In genomic region chr2:109422758-109423500, GRCh38 we compare ENCODE assay signal across 26 cellular contexts.
"Had no signal": no experiment of that assay in that cellular context is flagged by ENCODE, and none has a peak within 500 bp of the region (broad histone marks: within the 10 kb centered on the region; RNA-seq: fewer than 3 reads in every experiment).

No MANE protein-coding gene starts in this region.

- H3K27ac ChIP-seq: brain microvascular endothelial cell, Peyer's patch, RWPE1, SJCRH30, WERI-Rb-1 had no signal

- H3K36me3 ChIP-seq: brain microvascular endothelial cell, Peyer's patch, SJCRH30, WERI-Rb-1 had no signal

- H3K27me3 Mint-ChIP-seq: activated CD4-positive, alpha-beta T cell treated with anti-CD3 and anti-CD28 coated beads for 36 hours; activated naive CD8-positive, alpha-beta T cell had no signal

- H3K9me3 ChIP-seq: Peyer's patch, SJCRH30, SK-N-SH had no signal

- H3K9me3 Mint-ChIP-seq: activated CD4-positive, alpha-beta memory T cell treated with anti-CD3 and anti-CD28 coated beads, Interleukin-2, amount 10 ng/mL, durations not matched to agents 7 days and 5 days; activated naive CD4-positive, alpha-beta T cell treated with anti-CD3 and anti-CD28 coated beads for 36 hours; activated T-helper 17 cell treated with anti-CD3 and anti-CD28 coated beads, Interleukin-2, amount 50 U/mL, for 72 hours had no signal

- DNase-seq: activated CD4-positive, alpha-beta memory T cell treated with anti-CD3 and anti-CD28 coated beads, Interleukin-2, amount 10 ng/mL, durations not matched to agents 7 days and 5 days; activated CD4-positive, alpha-beta T cell treated with anti-CD3 and anti-CD28 coated beads for 36 hours; activated CD4-positive, alpha-beta T cell treated with anti-CD3 and anti-CD28 coated beads, Interleukin-2, amount 50 U/mL, for 1 hour; activated gamma-delta T cell; activated naive CD4-positive, alpha-beta T cell treated with anti-CD3 and anti-CD28 coated beads for 36 hours; activated T-cell treated with anti-CD3 and anti-CD28 coated beads for 4 hours; activated T-cell treated with anti-CD3 and anti-CD28 coated beads, Interleukin-2, amount 50 U/mL, for 48 hours; brain microvascular endothelial cell; Karpas-422; MM.1S; NCI-H1105; NCI-H1436; NCI-H1694 treated with DMSO at 0.1 percent for 48 hours; NCI-H2029 treated with DMSO at 0.1 percent for 48 hours; NCI-H345; NCI-H510A; Right ventricle myocardium superior; SK-N-SH; T-helper 1 cell had no signal

- H3K27ac Mint-ChIP-seq: activated CD4-positive, alpha-beta memory T cell treated with anti-CD3 and anti-CD28 coated beads, Interleukin-2, amount 10 ng/mL, durations not matched to agents 7 days and 5 days; activated CD4-positive, alpha-beta T cell treated with anti-CD3 and anti-CD28 coated beads for 36 hours; activated naive CD4-positive, alpha-beta T cell treated with anti-CD3 and anti-CD28 coated beads for 36 hours; activated naive CD8-positive, alpha-beta T cell; activated T-helper 17 cell treated with anti-CD3 and anti-CD28 coated beads, Interleukin-2, amount 50 U/mL, for 72 hours had no signal

- H3K4me2 ChIP-seq: SK-N-SH had no signal

- H3K4me1 Mint-ChIP-seq: activated CD4-positive, alpha-beta memory T cell treated with anti-CD3 and anti-CD28 coated beads, Interleukin-2, amount 10 ng/mL, durations not matched to agents 7 days and 5 days; activated CD4-positive, alpha-beta T cell treated with anti-CD3 and anti-CD28 coated beads for 36 hours; activated T-helper 17 cell treated with anti-CD3 and anti-CD28 coated beads, Interleukin-2, amount 50 U/mL, for 72 hours had no signal

- H3K9ac ChIP-seq: SK-N-SH had no signal

- H3K4me3 Mint-ChIP-seq: activated CD4-positive, alpha-beta memory T cell treated with anti-CD3 and anti-CD28 coated beads, Interleukin-2, amount 10 ng/mL, durations not matched to agents 7 days and 5 days; activated CD4-positive, alpha-beta T cell treated with anti-CD3 and anti-CD28 coated beads for 36 hours; activated naive CD4-positive, alpha-beta T cell treated with anti-CD3 and anti-CD28 coated beads for 36 hours; activated naive CD8-positive, alpha-beta T cell; activated T-helper 17 cell treated with anti-CD3 and anti-CD28 coated beads, Interleukin-2, amount 50 U/mL, for 72 hours had no signal

- H3K4me1 ChIP-seq: Peyer's patch had no signal

- H3K27me3 ChIP-seq: brain microvascular endothelial cell, Peyer's patch, SJCRH30 had no signal

- ATAC-seq: activated CD4-positive, alpha-beta T cell treated with anti-CD3 and anti-CD28 coated beads for 36 hours; activated T-helper 17 cell treated with anti-CD3 and anti-CD28 coated beads, Interleukin-2, amount 50 U/mL, for 72 hours; K562 had no signal

- H3K4me3 ChIP-seq: K562, Peyer's patch, SJCRH30 had no signal
